ENCODE assay signal across 27 cellular contexts in the genomic region with DNA sequence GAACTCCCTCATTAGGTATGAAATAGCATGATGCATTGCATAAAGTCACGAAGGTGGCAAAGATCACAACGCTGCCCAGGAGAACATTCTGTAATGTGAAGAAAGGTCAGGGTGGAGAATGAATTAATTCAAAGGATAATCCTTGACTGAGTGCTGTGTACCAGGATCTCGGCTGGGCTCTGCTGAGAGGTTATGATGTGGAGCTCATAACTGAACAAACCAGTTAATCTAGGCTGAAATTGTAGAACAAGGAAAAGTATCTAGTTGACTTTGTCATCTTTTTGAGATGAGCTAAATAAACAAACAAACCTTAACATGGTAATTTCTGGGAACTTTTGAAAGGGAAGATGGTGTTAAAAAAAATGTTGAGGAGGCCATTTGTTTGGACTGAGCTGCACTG. TPM values are rescaled to one million over a fixed set of nuclear protein-coding genes. Genes with fewer than 3 reads are reported as not detected.
A peak's percentile ranks its signal among the peaks of the same experiment; 100 is the strongest.
DNase-seq lines count a peak whose midpoint lies in the region; ATAC-seq and TF ChIP-seq lines count a peak whose summit lies in the region.
"Had no signal": no experiment of that assay in that cellular context is flagged by ENCODE, and none has a peak within 500 bp of the region (broad histone marks: within the 10 kb centered on the region; RNA-seq: fewer than 3 reads in every experiment).

No MANE protein-coding gene starts in this region.

- peak overlapping the region; percentile 39 for H3K27ac Mint-ChIP-seq in type B pancreatic cell
- H3K27ac Mint-ChIP-seq: CD8-positive, alpha-beta T cell; H9 had no signal

- peak overlapping the region; percentile 11 for H3K4me3 Mint-ChIP-seq in type B pancreatic cell
- H3K4me3 Mint-ChIP-seq: CD8-positive, alpha-beta T cell; H9 had no signal

- in situ Hi-C loops in GM23248 (cut with MboI) = no loop called here

- DNase-seq in DMS53 treated with DMSO at 0.1 percent for 48 hours (lab: John Stamatoyannopoulos, UW; ENCODE audit: unreplicated experiment) = peak; percentile 78
- peak; percentile 57 for DNase-seq in PC-3
- DNase-seq in type B pancreatic cell (ENCODE audit: extremely low spot score, unreplicated experiment) = no peak
- DNase-seq in GM23248 = no peak
- no peak for DNase-seq in dorsolateral prefrontal cortex
- no peak for DNase-seq in CD1c-positive myeloid dendritic cell (ENCODE audit: extremely low spot score)
- DNase-seq: AML-193; Caco-2; CD8-positive, alpha-beta T cell; DMS 273 treated with DMSO at 0.1 percent for 48 hours; H9; Karpas-422; NCI-H1092; NCI-H1436; NCI-H187; NCI-H2081 treated with DMSO at 0.1 percent for 48 hours; NCI-H2171 treated with DMSO at 0.1 percent for 48 hours; NCI-H345; NCI-H526; NCI-H82; NK-92 treated with Interleukin-12 subunit alpha and Interleukin-12 subunit beta, amount 100 ng/mL, for 24 hours; Right ventricle myocardium superior; RPMI8226 had no signal

- WGBS in esophagus, 2 donors = 50 to 60% methylated on average over 3 of the region's 3 CpGs
- WGBS in GM23248 (ENCODE audit: low coverage in 1 of 2, low lambda C conversion rate in 2 of 2, missing lambda C conversion rate in 2 of 2), 2 experiments = 70 to 74% methylated on average over 3 of the region's 3 CpGs

- peaks cover 7% of the 10 kb centered on the region for H3K27me3 Mint-ChIP-seq in type B pancreatic cell

- ATAC-seq in PC-3 = no peak; the same call in 1 of the 2 replicates
- ATAC-seq: A549; CD8-positive, alpha-beta T cell had no signal

- H3K9me3 Mint-ChIP-seq in type B pancreatic cell = no peaks in the 10 kb centered on the region
- H3K9me3 Mint-ChIP-seq: CD8-positive, alpha-beta T cell; H9 had no signal

- H2AFZ ChIP-seq in PC-3 (ENCODE audit: low read length) (no peak overlapping the region), GM23248 (no peak overlapping the region)

- no peak overlapping the region for H3K4me3 ChIP-seq in PC-3 (ENCODE audit: low read length)
- no peak overlapping the region for H3K4me3 ChIP-seq in esophagus (ENCODE audit: low read depth in 1 of 2, low read length in 2 of 2)
- H3K4me3 ChIP-seq in GM23248 = no peak overlapping the region
- no peak overlapping the region for H3K4me3 ChIP-seq in dorsolateral prefrontal cortex
- H3K4me3 ChIP-seq: A549; BLaER1 treated with 17β-estradiol and CSF1 and Interleukin-3, amounts not matched to agents 10 nM and 100 nM; SJSA1 had no signal

- H3K27me3 ChIP-seq in PC-3 (ENCODE audit: low read length) (no peaks in the 10 kb centered on the region), esophagus (ENCODE audit: control insufficient read depth in 1 of 2, insufficient read depth in 2 of 2, low read length in 2 of 2) (no peaks in the 10 kb centered on the region), GM23248 (replicated peaks; ENCODE audit: insufficient read depth) (peaks cover 12% of the 10 kb centered on the region), dorsolateral prefrontal cortex (peaks cover 0 to 7% (median 0%) of the 10 kb centered on the region in 45 donors)
- H3K27me3 ChIP-seq: BLaER1 treated with 17β-estradiol and CSF1 and Interleukin-3, amounts not matched to agents 10 nM and 100 nM had no signal

- POLR2A ChIA-PET in PC-3 (lab: Charles Lee; ENCODE audit: unreplicated experiment) = no interaction called here

- H3K36me3 ChIP-seq in PC-3 (ENCODE audit: low read depth, low read length) = no peaks in the 10 kb centered on the region
- no peaks in the 10 kb centered on the region for H3K36me3 ChIP-seq in esophagus (ENCODE audit: control insufficient read depth in 2 of 2, insufficient read depth in 2 of 2, low read length in 1 of 2)
- H3K36me3 ChIP-seq in GM23248 (ENCODE audit: low read depth) = no peaks in the 10 kb centered on the region
- H3K36me3 ChIP-seq: BLaER1 treated with 17β-estradiol and CSF1 and Interleukin-3, amounts not matched to agents 10 nM and 100 nM; SJSA1 had no signal

- H4K20me1 ChIP-seq in PC-3 (ENCODE audit: low read length) (no peaks in the 10 kb centered on the region), GM23248 (ENCODE audit: insufficient read depth) (no peaks in the 10 kb centered on the region)
- H4K20me1 ChIP-seq: BLaER1 treated with 17β-estradiol and CSF1 and Interleukin-3, amounts not matched to agents 10 nM and 100 nM had no signal

- no peaks in the 10 kb centered on the region for H3K79me2 ChIP-seq in PC-3 (ENCODE audit: low read length)
- H3K79me2 ChIP-seq in GM23248 (ENCODE audit: insufficient read depth) = no peaks in the 10 kb centered on the region

- CTCF ChIA-PET in PC-3 (lab: Charles Lee) = no interaction called here

- H3K27ac ChIP-seq in PC-3 (ENCODE audit: low read length) = no peak overlapping the region; the same call in 1 of the 2 replicates
- peak overlapping the region; percentile 45 to 70 for H3K27ac ChIP-seq in esophagus (ENCODE audit: low read depth in 2 of 2, low read length in 1 of 2)
- H3K27ac ChIP-seq in GM23248 = no peak overlapping the region
- no peak overlapping the region for H3K27ac ChIP-seq in dorsolateral prefrontal cortex
- H3K27ac ChIP-seq: A549; BLaER1 treated with 17β-estradiol and CSF1 and Interleukin-3, amounts not matched to agents 10 nM and 100 nM; SJSA1 had no signal

- H3K4me1 Mint-ChIP-seq in type B pancreatic cell (ENCODE audit: unreplicated experiment) = no peaks in the 10 kb centered on the region

- H3K9me3 ChIP-seq in PC-3 (ENCODE audit: low read length) = no peaks in the 10 kb centered on the region
- H3K9me3 ChIP-seq in esophagus (ENCODE audit: control insufficient read depth in 2 of 2, insufficient read depth in 1 of 2, low read depth in 1 of 2, low read length in 1 of 2) = no peaks in the 10 kb centered on the region
- no peaks in the 10 kb centered on the region for H3K9me3 ChIP-seq in GM23248 (ENCODE audit: low read depth)
- H3K9me3 ChIP-seq: A549; BLaER1 treated with 17β-estradiol and CSF1 and Interleukin-3, amounts not matched to agents 10 nM and 100 nM; Caco-2; SJSA1 had no signal

- H3F3A ChIP-seq in PC-3 (ENCODE audit: low read length, unreplicated experiment) (no peaks in the 10 kb centered on the region), GM23248 (ENCODE audit: insufficient read depth) (no peaks in the 10 kb centered on the region)

- no peaks in the 10 kb centered on the region for H3K9me2 ChIP-seq in PC-3 (replicated peaks; ENCODE audit: low read length)
- no peaks in the 10 kb centered on the region for H3K9me2 ChIP-seq in GM23248 (ENCODE audit: insufficient read depth)

- H3K4me1 ChIP-seq in PC-3 (ENCODE audit: insufficient read depth, low read length) (peaks cover 11% of the 10 kb centered on the region), esophagus (ENCODE audit: control insufficient read depth in 2 of 2, insufficient read depth in 2 of 2, low read length in 1 of 2) (peaks cover 0 to 3% of the 10 kb centered on the region in 2 donors), GM23248 (ENCODE audit: insufficient read depth) (no peaks in the 10 kb centered on the region)
- H3K4me1 ChIP-seq: A549; BLaER1 treated with 17β-estradiol and CSF1 and Interleukin-3, amounts not matched to agents 10 nM and 100 nM; SJSA1 had no signal

- H3K4me2 ChIP-seq in PC-3 (ENCODE audit: low read length) (peak overlapping the region; percentile 51), GM23248 (ENCODE audit: unreplicated experiment) (no peak overlapping the region)
- H3K4me2 ChIP-seq: A549; BLaER1 treated with 17β-estradiol and CSF1 and Interleukin-3, amounts not matched to agents 10 nM and 100 nM had no signal

- BruUV-seq in PC-3 (replicated peaks; lab: Mats Ljungman, UMichigan) = no TSS peak

- no peak overlapping the region for H3K9ac ChIP-seq in PC-3 (ENCODE audit: low read length)
- no peak overlapping the region for H3K9ac ChIP-seq in GM23248
- H3K9ac ChIP-seq: BLaER1 treated with 17β-estradiol and CSF1 and Interleukin-3, amounts not matched to agents 10 nM and 100 nM had no signal

- H3K36me3 Mint-ChIP-seq in type B pancreatic cell = no peaks in the 10 kb centered on the region
- H3K36me3 Mint-ChIP-seq: CD8-positive, alpha-beta T cell had no signal

- intact Hi-C loops in PC-3 (cut with micrococcal nuclease) = no loop called here
- intact Hi-C loops in dorsolateral prefrontal cortex (cut with DNase I) = no loop called here

- TF ChIP-seq CTCF in PC-3 (conservative IDR thresholded peaks at IDR 0.05; ENCODE audit: low read depth, low read length) = no peak
- no peak for TF ChIP-seq CTCF in type B pancreatic cell (conservative IDR thresholded peaks at IDR 0.05)
- TF ChIP-seq CTCF in dorsolateral prefrontal cortex (IDR thresholded peaks at IDR 0.05 in 54 of 56, conservative IDR thresholded peaks at IDR 0.05 in 2 of 56; ENCODE audit: low read depth in 1 of 56, partially characterized antibody in 56 of 56) = no peak

RNA-seq across cellular contexts. Expression of a gene that starts 6.1 kb away (rescaled TPM):
- not detected in 2 replicates for total RNA-seq in PC-3 (2014; rRNA removed)
- polyA plus RNA-seq in esophagus = under 1 TPM; 0.26 to 0.59 TPM
- 5.6 and 7.7 TPM in 2 replicates for total RNA-seq in type B pancreatic cell (ENCODE audit: low replicate concordance)
- total RNA-seq in GM23248 (2014; rRNA removed; shearing (Covaris generic)) = not detected in 2 replicates
- not detected in 2 replicates for polyA plus RNA-seq in GM23248 (2016; fragmentation: Nextera tagmentation; extraction: Ambion mirVana)
- total RNA-seq in dorsolateral prefrontal cortex = not detected
- total RNA-seq: CD8-positive, alpha-beta T cell; H9; Right ventricle myocardium superior; SJSA1 had no signal

RNA-seq across cellular contexts. Expression of a gene that starts 9.6 kb away (rescaled TPM):
- total RNA-seq in PC-3 (2014; rRNA removed) = 60.0 and 61.7 TPM in 2 replicates
- polyA plus RNA-seq in esophagus = 10 to 100 TPM; 34.7 to 64.7 TPM
- 105 and 135 TPM in 2 replicates for total RNA-seq in type B pancreatic cell (ENCODE audit: low replicate concordance)
- total RNA-seq in GM23248 (2014; rRNA removed; shearing (Covaris generic)) = 164 and 170 TPM in 2 replicates
- polyA plus RNA-seq in GM23248 (2016; fragmentation: Nextera tagmentation; extraction: Ambion mirVana) = 112 and 113 TPM in 2 replicates
- total RNA-seq in dorsolateral prefrontal cortex = 100 to 1,000 TPM in 37 of 120 experiments, 10 to 100 TPM in 83; 49.5 to 112 (median 96.7) TPM

Comparison
In these comparisons a context has a peak if more than half of its experiments do, and no peak if none do; other contexts are left out.
1. DNase-seq: peak in DMS53 treated with DMSO at 0.1 percent for 48 hours (single experiment) and PC-3 (single experiment); none in type B pancreatic cell (single experiment), GM23248 (single experiment), dorsolateral prefrontal cortex (0 of 10) and CD1c-positive myeloid dendritic cell (single experiment).
2. H3K27ac ChIP-seq: peak in esophagus (2 of 2); none in PC-3 (single experiment), GM23248 (single experiment) and dorsolateral prefrontal cortex (0 of 59).